In genomic region chr16:85842848-85843247, GRCh38 we compare ENCODE assay signal across 16 cellular contexts. TPM values are rescaled to one million over a fixed set of nuclear protein-coding genes. Genes with fewer than 3 reads are reported as not detected.
DNase-seq lines count a peak whose midpoint lies in the region; ATAC-seq, FAIRE-seq and TF ChIP-seq lines count a peak whose summit lies in the region.
"Had no signal": no experiment of that assay in that cellular context is flagged by ENCODE, and none has a peak within 500 bp of the region (broad histone marks: within the 10 kb centered on the region; RNA-seq: fewer than 3 reads in every experiment).

No MANE protein-coding gene starts in this region.

- peaks cover 5% of the 10 kb centered on the region; the same call in 1 of the 2 replicates for H3K9me3 ChIP-seq in BLaER1
- peaks cover 0 to 3% (median 0%) of the 10 kb centered on the region in 8 donors for H3K9me3 ChIP-seq in spleen

- intact Hi-C loops in spleen (cut with DNase I; ENCODE audit: low total_unique reads): no loop called here

- no peaks in the 10 kb centered on the region for H4K20me1 ChIP-seq in BLaER1

- no peak for ATAC-seq in GM18502 (IDR thresholded peaks at IDR 0.05; ENCODE audit: poor library complexity, unreplicated experiment)
- ATAC-seq: HCT116 had no signal

- FAIRE-seq in HTR-8/SVneo (lab: Jason Lieb, UNC): peak; percentile 36
- FAIRE-seq: D721Med, G401.6, GM12891 had no signal

- TF ChIP-seq CTCF in spleen (IDR thresholded peaks at IDR 0.05 in 8 of 11, conservative IDR thresholded peaks at IDR 0.05 in 3 of 11): no peak

- H3K9ac ChIP-seq in BLaER1: no peak overlapping the region

- H3K4me3 ChIP-seq in BLaER1 (no peak overlapping the region), spleen (no peak overlapping the region)

- peaks cover 81% of the 10 kb centered on the region for H3K4me1 ChIP-seq in BLaER1
- peaks cover 0 to 33% (median 8%) of the 10 kb centered on the region in 6 donors for H3K4me1 ChIP-seq in spleen

- H3K36me3 ChIP-seq in BLaER1 (no peaks in the 10 kb centered on the region), spleen (no peaks in the 10 kb centered on the region)

- no peak for TF ChIP-seq POLR2A in spleen (IDR thresholded peaks at IDR 0.05)

- WGBS in spleen, 5 donors: 93 to 98% (median 96%) methylated on average over 9 of the region's 9 CpGs

- H3K27me3 ChIP-seq in BLaER1 (no peaks in the 10 kb centered on the region), spleen (replicated peaks in 1 of 7) (peaks cover 0 to 27% (median 0%) of the 10 kb centered on the region in 7 donors)

- peak overlapping the region; percentile 67 for H3K4me2 ChIP-seq in BLaER1

- DNase-seq in HTR-8/SVneo (ENCODE audit: insufficient read length, low spot score) (no peak), mesenteric fat pad (ENCODE audit: low spot score) (peak; percentile 75), spleen (peak; percentile 45), ureter (ENCODE audit: low spot score) (no peak)
- DNase-seq: Caco-2; CD4-positive, alpha-beta T cell; GOT3; H7; HFFc6 had no signal

- H3K27ac ChIP-seq in BLaER1: no peak overlapping the region
- H3K27ac ChIP-seq in spleen: no peak overlapping the region
- H3K27ac ChIP-seq: C4-2B had no signal

RNA-seq across cellular contexts. Expression of gene COX4I1, which starts 43.4 kb away (rescaled TPM):
- total RNA-seq in mesenteric fat pad (419 TPM), spleen (100 to 1,000 TPM; 348 to 464 (median 412) TPM), ureter (485 TPM)
- polyA plus RNA-seq in spleen: 1,000 to 10,000 TPM in 2 of 3 donors, 100 to 1,000 TPM in 1; 904 to 1,132 (median 1,034) TPM

RNA-seq across cellular contexts. Expression of gene EMC8, which starts 43.5 kb away (rescaled TPM):
- total RNA-seq in mesenteric fat pad: 31.5 TPM
- total RNA-seq in spleen: 10 to 100 TPM; 22.6 to 43.0 (median 31.1) TPM
- 10 to 100 TPM; 10.1 to 14.9 (median 10.6) TPM for polyA plus RNA-seq in spleen
- 34.3 TPM for total RNA-seq in ureter

RNA-seq across cellular contexts. Expression of gene IRF8, which starts 56.1 kb away (rescaled TPM):
- 112 TPM for total RNA-seq in mesenteric fat pad
- 100 to 1,000 TPM; 228 to 329 (median 278) TPM for total RNA-seq in spleen
- polyA plus RNA-seq in spleen: 100 to 1,000 TPM; 103 to 183 (median 115) TPM
- total RNA-seq in ureter: 9.5 TPM
- total RNA-seq: HFFc6 had no signal

Comparison
In these comparisons a context has a peak if more than half of its experiments do, and no peak if none do; other contexts are left out.
1. DNase-seq: peak in mesenteric fat pad (single experiment) and spleen (single experiment); none in HTR-8/SVneo (single experiment) and ureter (single experiment).
2. RNA of gene IRF8, which starts 56.1 kb away (total RNA-seq): 228 to 329 TPM in spleen and 112 TPM in mesenteric fat pad (single experiment); 9.5 TPM in ureter (single experiment); every median in the first group is over 10 times any median in the second.